In genomic region chr1:89762801-89763648, GRCh38 we compare ENCODE assay signal across 8 cellular contexts. TPM values are rescaled to one million over a fixed set of nuclear protein-coding genes. Genes with fewer than 3 reads are reported as not detected.
DNase-seq lines count a peak whose midpoint lies in the region; ATAC-seq and TF ChIP-seq lines count a peak whose summit lies in the region.

No MANE protein-coding gene starts in this region.

- peak overlapping the region; percentile 51 to 72 for H3K4me3 ChIP-seq in foreskin fibroblast (ENCODE audit: low read depth in 1 of 2, low read length in 2 of 2)

- H3K36me3 Mint-ChIP-seq in neural crest cell (ENCODE audit: low read depth): no peaks in the 10 kb centered on the region

- peaks cover 19% of the 10 kb centered on the region for H3K4me1 Mint-ChIP-seq in neural crest cell
- peaks cover 64% of the 10 kb centered on the region for H3K4me1 Mint-ChIP-seq in stimulated activated naive CD8-positive, alpha-beta T cell treated with anti-CD3 and anti-CD28 coated beads, Interleukin-15, amount 100 ng/mL, for 72 hours

- H3K27me3 Mint-ChIP-seq in neural crest cell (ENCODE audit: low read depth): peaks cover 35% of the 10 kb centered on the region
- no peaks in the 10 kb centered on the region for H3K27me3 Mint-ChIP-seq in stimulated activated naive CD8-positive, alpha-beta T cell treated with anti-CD3 and anti-CD28 coated beads, Interleukin-15, amount 100 ng/mL, for 72 hours

- H3K4me3 Mint-ChIP-seq in neural crest cell: peak overlapping the region; percentile 89
- peak overlapping the region; percentile 89 to 90 for H3K4me3 Mint-ChIP-seq in stimulated activated naive CD8-positive, alpha-beta T cell treated with anti-CD3 and anti-CD28 coated beads, Interleukin-15, amount 100 ng/mL, for 72 hours

- no peaks in the 10 kb centered on the region for H3K9me3 Mint-ChIP-seq in neural crest cell
- no peaks in the 10 kb centered on the region for H3K9me3 Mint-ChIP-seq in stimulated activated naive CD8-positive, alpha-beta T cell treated with anti-CD3 and anti-CD28 coated beads, Interleukin-15, amount 100 ng/mL, for 72 hours

- peak; percentile 98 for ATAC-seq in GM21528 (IDR thresholded peaks at IDR 0.05; ENCODE audit: low FRiP score, unreplicated experiment)
- peak; percentile 99 for ATAC-seq in stimulated activated naive CD8-positive, alpha-beta T cell treated with anti-CD3 and anti-CD28 coated beads, Interleukin-15, amount 100 ng/mL, for 72 hours

- DNase-seq in DMS53 (lab: John Stamatoyannopoulos, UW) (peak; percentile 94), HuH-7.5 (ENCODE audit: low spot score) (peak; percentile 54), RPMI7951 (ENCODE audit: low read depth) (peak; percentile 74), foreskin fibroblast (peak; percentile 80 to 95), neural crest cell (ENCODE audit: low read depth, low spot score) (peak; percentile 87)
- DNase-seq in activated effector memory CD4-positive, alpha-beta T cell treated with anti-CD3 and anti-CD28 coated beads, Interleukin-2, amount 50 U/mL, for 16 hours: peak; percentile 95
- peak; percentile 87 to 88 for DNase-seq in stimulated activated naive CD8-positive, alpha-beta T cell treated with anti-CD3 and anti-CD28 coated beads, Interleukin-15, amount 100 ng/mL, for 72 hours

- peak overlapping the region; percentile 53 for H3K27ac Mint-ChIP-seq in neural crest cell (ENCODE audit: unreplicated experiment)
- peak overlapping the region; percentile 88 to 97 for H3K27ac Mint-ChIP-seq in stimulated activated naive CD8-positive, alpha-beta T cell treated with anti-CD3 and anti-CD28 coated beads, Interleukin-15, amount 100 ng/mL, for 72 hours

- TF ChIP-seq CTCF in foreskin fibroblast (IDR thresholded peaks at IDR 0.05; ENCODE audit: low read depth, low read length) (peak; percentile 96), neural crest cell (conservative IDR thresholded peaks at IDR 0.05) (peak; percentile 99)

RNA-seq across cellular contexts. Expression of gene LRRC8D, which starts 57.8 kb away (rescaled TPM):
- total RNA-seq in RPMI7951 (2014; rRNA removed; shearing (Covaris generic)): 14.6 and 18.0 TPM in 2 replicates
- 41.8 and 44.9 TPM in 2 replicates for total RNA-seq in neural crest cell

Comparison
In these comparisons a context has a peak if more than half of its experiments do, and no peak if none do; other contexts are left out.
1. Peak in every context shown above with its lines: DNase-seq, ATAC-seq and H3K4me3 ChIP-seq.